ENCODE assay signal across 39 cellular contexts in the genomic region with DNA sequence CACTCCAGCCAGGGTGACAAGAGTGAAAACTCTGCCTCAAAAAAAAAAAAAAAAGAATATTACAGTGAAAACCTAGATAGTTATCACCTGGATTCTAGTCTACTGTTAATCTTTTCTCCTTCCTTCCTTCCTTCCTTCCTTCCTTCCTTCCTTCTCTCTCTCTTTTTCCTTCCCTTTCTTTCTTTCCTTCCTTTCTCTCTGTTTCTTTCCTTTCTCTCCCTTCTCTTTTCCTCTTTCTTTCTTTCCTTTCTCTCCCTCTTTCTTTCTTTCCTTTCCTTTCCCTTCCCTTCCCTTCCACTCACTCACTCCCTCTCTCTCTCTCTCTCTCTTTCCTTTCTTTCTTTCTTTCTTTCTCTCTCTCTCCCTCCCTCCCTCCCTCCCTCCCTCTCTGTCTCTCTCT. TPM values are rescaled to one million over a fixed set of nuclear protein-coding genes. Genes with fewer than 3 reads are reported as not detected.
"Had no signal": no experiment of that assay in that cellular context is flagged by ENCODE, and none has a peak within 500 bp of the region (broad histone marks: within the 10 kb centered on the region; RNA-seq: fewer than 3 reads in every experiment).

No MANE protein-coding gene starts in this region.

- H3K4me3 ChIP-seq: MG63 had no signal

- DNase-seq: Karpas-422, Kasumi-1, MG63, MM.1S, MV-4-11, NCI-H1048, NCI-H1092, NCI-H1092 treated with DMSO at 0.1 percent for 48 hours, NCI-H1105, NCI-H1105 treated with DMSO at 0.1 percent for 48 hours, NCI-H1417, NCI-H1417 treated with DMSO at 0.1 percent for 48 hours, NCI-H1436, NCI-H1436 treated with DMSO at 0.1 percent for 48 hours, NCI-H146, NCI-H1694, NCI-H1694 treated with DMSO at 0.1 percent for 48 hours, NCI-H187, NCI-H187 treated with DMSO at 0.1 percent for 48 hours, NCI-H1930, NCI-H2029, NCI-H2029 treated with DMSO at 0.1 percent for 48 hours, NCI-H2081, NCI-H2081 treated with DMSO at 0.1 percent for 48 hours, NCI-H2107, NCI-H2171, NCI-H2171 treated with DMSO at 0.1 percent for 48 hours, NCI-H2227 treated with DMSO at 0.1 percent for 48 hours, NCI-H226, NCI-H345, NCI-H446, NCI-H446 treated with DMSO at 0.1 percent for 48 hours, NCI-H510A, NCI-H510A treated with DMSO at 0.1 percent for 48 hours, NCI-H524 had no signal

- H3K36me3 ChIP-seq: MG63 had no signal

RNA-seq across cellular contexts. Expression of gene TTYH1, which starts 9.6 kb away (rescaled TPM):
- total RNA-seq: LHCN-M2, M059J, MCF 10A, NCI-H460 had no signal

RNA-seq across cellular contexts. Expression of gene LAIR1, which starts 40.9 kb away (rescaled TPM):
- total RNA-seq: LHCN-M2, MCF 10A, NCI-H460 had no signal
